ENCODE assay signal across 18 cellular contexts in genomic region chr10:129642427-129642826, GRCh38.
DNase-seq lines count a peak whose midpoint lies in the region; ATAC-seq and TF ChIP-seq lines count a peak whose summit lies in the region.
"Had no signal": no experiment of that assay in that cellular context is flagged by ENCODE, and none has a peak within 500 bp of the region (broad histone marks: within the 10 kb centered on the region; RNA-seq: fewer than 3 reads in every experiment).

No MANE protein-coding gene starts in this region.

- no peak for TF ChIP-seq EP300 in gastroesophageal sphincter (IDR thresholded peaks at IDR 0.05)

- no peak overlapping the region for H3K9ac ChIP-seq in liver (ENCODE audit: low read depth in 1 of 2, low read length in 2 of 2)

- H3K4me3 ChIP-seq in liver (ENCODE audit: low read depth in 1 of 3, low read length in 3 of 3) (no peak overlapping the region), gastroesophageal sphincter (no peak overlapping the region)
- H3K4me3 ChIP-seq: thyroid gland had no signal

- H3K27ac ChIP-seq in liver (ENCODE audit: low read depth in 1 of 2, low read length in 2 of 2): no peak overlapping the region
- no peak overlapping the region for H3K27ac ChIP-seq in gastroesophageal sphincter
- H3K27ac ChIP-seq: thyroid gland had no signal

- no peak for ATAC-seq in GM19351 (IDR thresholded peaks at IDR 0.05; ENCODE audit: unreplicated experiment)
- no peak for ATAC-seq in gastroesophageal sphincter
- ATAC-seq in SK-N-SH treated with all-trans-retinoic acid at 6 μM for 48 hours: no peak
- ATAC-seq in HG03439 (IDR thresholded peaks at IDR 0.05; ENCODE audit: unreplicated experiment): no peak
- ATAC-seq: activated naive CD4-positive, alpha-beta T cell treated with anti-CD3 and anti-CD28 coated beads, Interleukin-2, amount 50 U/mL, for 72 hours; activated T-cell treated with anti-CD3 and anti-CD28 coated beads, Interleukin-2, amount 50 U/mL, for 4 hours; Panc1 had no signal

- TF ChIP-seq POLR2A in gastroesophageal sphincter (IDR thresholded peaks at IDR 0.05): no peak

- TF ChIP-seq RAD21 in liver (IDR thresholded peaks at IDR 0.05): peak; percentile 52 to 58

- H3K9me3 ChIP-seq in liver (ENCODE audit: control insufficient read depth in 4 of 4, low read length in 3 of 4): no peaks in the 10 kb centered on the region
- no peaks in the 10 kb centered on the region for H3K9me3 ChIP-seq in gastroesophageal sphincter
- H3K9me3 ChIP-seq: thyroid gland had no signal

- WGBS in liver: 64% methylated on average over 3 of the region's 3 CpGs
- WGBS in gastroesophageal sphincter (ENCODE audit: low coverage in 1 of 2), 2 donors: 100% methylated on average over 1 of the region's 3 CpGs; no CpG with 5 or more reads in 1 of the 2 donors

- H3K27me3 ChIP-seq in liver (ENCODE audit: control insufficient read depth in 4 of 4, insufficient read depth in 4 of 4, low read length in 3 of 4): no peaks in the 10 kb centered on the region
- H3K27me3 ChIP-seq in gastroesophageal sphincter: no peaks in the 10 kb centered on the region
- H3K27me3 ChIP-seq: thyroid gland had no signal

- peaks cover 0 to 2% (median 0%) of the 10 kb centered on the region in 4 donors for H3K36me3 ChIP-seq in liver (ENCODE audit: control insufficient read depth in 4 of 4, insufficient read depth in 3 of 4, low read depth in 1 of 4, low read length in 3 of 4)
- H3K36me3 ChIP-seq in gastroesophageal sphincter: peaks cover 0 to 4% of the 10 kb centered on the region in 2 donors
- H3K36me3 ChIP-seq: thyroid gland had no signal

- TF ChIP-seq CTCF in liver (IDR thresholded peaks at IDR 0.05; ENCODE audit: low read depth, low read length, missing input control): no peak
- TF ChIP-seq CTCF in gastroesophageal sphincter (IDR thresholded peaks at IDR 0.05): no peak

- H3K4me1 ChIP-seq in liver (ENCODE audit: control insufficient read depth in 4 of 4, insufficient read depth in 4 of 4, low read length in 3 of 4): peaks cover 0 to 3% (median under 1%) of the 10 kb centered on the region in 4 donors
- H3K4me1 ChIP-seq in gastroesophageal sphincter: no peaks in the 10 kb centered on the region
- H3K4me1 ChIP-seq: thyroid gland had no signal

- DNase-seq in Daoy (ENCODE audit: low read depth): peak; percentile 56
- DNase-seq in HuH-7 (ENCODE audit: low spot score): peak; percentile 81
- DNase-seq in astrocyte of the hippocampus (ENCODE audit: low read depth, low spot score): peak; percentile 9
- DNase-seq: activated CD4-positive, alpha-beta T cell treated with anti-CD3 and anti-CD28 coated beads, Interleukin-2, amount 50 U/mL, for 4 hours; activated T-cell treated with anti-CD3 and anti-CD28 coated beads, Interleukin-2, amount 50 U/mL, for 4 hours; cortex of kidney; DMS79; NCI-H1105; NCI-H2171; nephron progenitor cell; thyroid gland had no signal

TF ChIP-seq in liver, 16 proteins besides CTCF, POLR2A, EP300 and RAD21 (continues in another document):
- TF ChIP-seq MAX (IDR thresholded peaks at IDR 0.05): peak; percentile 39
- TF ChIP-seq EGR1 (IDR thresholded peaks at IDR 0.05; ENCODE audit: low read depth in 2 of 2): no peak
- no peak for TF ChIP-seq REST (IDR thresholded peaks at IDR 0.05)
- no peak for TF ChIP-seq ATF3 (IDR thresholded peaks at IDR 0.05)
- no peak for TF ChIP-seq YY1 (IDR thresholded peaks at IDR 0.05)
- no peak for TF ChIP-seq GABPA (IDR thresholded peaks at IDR 0.05 in 1 of 2, conservative IDR thresholded peaks at IDR 0.05 in 1 of 2)
- peak; percentile 65 to 68 for TF ChIP-seq HNF4A (conservative IDR thresholded peaks at IDR 0.05)
- TF ChIP-seq NR2F2 (IDR thresholded peaks at IDR 0.05): no peak
- peak; percentile 64 for TF ChIP-seq FOXA1 (IDR thresholded peaks at IDR 0.05)
- peak; percentile 76 for TF ChIP-seq FOXA2 (IDR thresholded peaks at IDR 0.05)
- peak; percentile 22 for TF ChIP-seq HNF4G (IDR thresholded peaks at IDR 0.05)
- TF ChIP-seq JUND (IDR thresholded peaks at IDR 0.05): peak in 1 of 2 donors; percentile 34

TF ChIP-seq in SK-N-SH treated with all-trans-retinoic acid at 6 μM for 48 hours, 23 proteins besides CTCF, POLR2A, EP300 and RAD21:
- TF ChIP-seq TCF4 (CRISPR knock-in tag; IDR thresholded peaks at IDR 0.05; ENCODE audit: borderline replicate concordance) (no peak), TSHZ2 (CRISPR knock-in tag; IDR thresholded peaks at IDR 0.05) (no peak), RARB (CRISPR knock-in tag; IDR thresholded peaks at IDR 0.05) (no peak), ESRRG (CRISPR knock-in tag; IDR thresholded peaks at IDR 0.05) (no peak), ZNF70 (CRISPR knock-in tag; IDR thresholded peaks at IDR 0.05) (no peak), ZNF8 (CRISPR knock-in tag; IDR thresholded peaks at IDR 0.05) (no peak), ZC3H10 (CRISPR knock-in tag; IDR thresholded peaks at IDR 0.05) (no peak), SNAI2 (CRISPR knock-in tag; IDR thresholded peaks at IDR 0.05) (no peak), ISL1 (CRISPR knock-in tag; IDR thresholded peaks at IDR 0.05) (no peak), OSR1 (CRISPR knock-in tag; IDR thresholded peaks at IDR 0.05) (no peak), GLIS3 (CRISPR knock-in tag; IDR thresholded peaks at IDR 0.05) (no peak), ZFP30 (CRISPR knock-in tag; IDR thresholded peaks at IDR 0.05) (no peak), TOX (CRISPR knock-in tag; IDR thresholded peaks at IDR 0.05; ENCODE audit: borderline replicate concordance) (no peak)

Comparison
In these comparisons a context has a peak if more than half of its experiments do, and no peak if none do; other contexts are left out.
1. DNase-seq: peak in every context shown above with its lines; median percentile 81 in HuH-7; 56 in Daoy; 9 in astrocyte of the hippocampus.